Comparison of ENCODE assay signal across 13 cellular contexts in the genomic region with DNA sequence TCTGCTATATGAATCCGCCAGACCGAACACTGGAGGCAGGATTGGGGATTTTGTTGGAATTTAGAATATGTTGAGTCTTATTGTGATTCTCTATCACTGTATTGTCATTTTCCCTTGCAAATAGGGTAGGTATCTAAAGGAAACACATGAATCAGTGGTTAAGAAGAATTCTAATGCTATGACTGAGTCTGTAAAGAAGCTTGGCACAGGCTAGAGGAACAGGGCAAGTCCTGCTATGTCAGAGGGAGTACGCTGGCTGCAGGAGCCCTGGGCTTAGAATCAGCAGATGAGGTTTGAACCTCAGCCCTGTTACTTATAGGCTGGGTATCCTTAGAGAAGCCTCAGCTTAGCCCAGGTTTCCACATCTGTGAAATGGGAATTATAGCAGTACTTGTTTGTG.
DNase-seq lines count a peak whose midpoint lies in the region; ATAC-seq and TF ChIP-seq lines count a peak whose summit lies in the region.
"Had no signal": no experiment of that assay in that cellular context is flagged by ENCODE, and none has a peak within 500 bp of the region (broad histone marks: within the 10 kb centered on the region; RNA-seq: fewer than 3 reads in every experiment).

No MANE protein-coding gene starts in this region.

- H3K79me2 ChIP-seq in PC-3 (ENCODE audit: low read length), result no peaks in the 10 kb centered on the region

- no peak overlapping the region for H2AFZ ChIP-seq in PC-3 (ENCODE audit: low read length)

- H3K36me3 ChIP-seq in PC-3 (ENCODE audit: low read depth, low read length) (no peaks in the 10 kb centered on the region), ovary (no peaks in the 10 kb centered on the region)
- H3K36me3 ChIP-seq: HAP-1 had no signal

- peaks cover 4% of the 10 kb centered on the region; the same call in 1 of the 2 replicates for H3K4me1 ChIP-seq in PC-3 (ENCODE audit: insufficient read depth, low read length)
- H3K4me1 ChIP-seq in ovary (ENCODE audit: insufficient read depth), result no peaks in the 10 kb centered on the region
- H3K4me1 ChIP-seq: HAP-1 had no signal

- no peaks in the 10 kb centered on the region for H3K9me3 ChIP-seq in PC-3 (ENCODE audit: low read length)
- H3K9me3 ChIP-seq in ovary, result no peaks in the 10 kb centered on the region
- H3K9me3 ChIP-seq: HAP-1 had no signal

- no peak for TF ChIP-seq CTCF in PC-3 (conservative IDR thresholded peaks at IDR 0.05; ENCODE audit: low read depth, low read length)
- TF ChIP-seq CTCF in retinal pigment epithelial cell (conservative IDR thresholded peaks at IDR 0.05; ENCODE audit: low read depth, low read length), result no peak
- no peak for TF ChIP-seq CTCF in ovary (IDR thresholded peaks at IDR 0.05)

- no peaks in the 10 kb centered on the region for H4K20me1 ChIP-seq in PC-3 (ENCODE audit: low read length)

- POLR2A ChIA-PET in PC-3 (lab: Charles Lee; ENCODE audit: unreplicated experiment), result no interaction called here

- no peak overlapping the region for H3K4me2 ChIP-seq in PC-3 (ENCODE audit: low read length)

- no peaks in the 10 kb centered on the region for H3K9me2 ChIP-seq in PC-3 (replicated peaks; ENCODE audit: low read length)

- H3K27ac ChIP-seq in PC-3 (ENCODE audit: low read length) (no peak overlapping the region), epithelial cell of prostate (peak overlapping the region; percentile 93), ovary (no peak overlapping the region)

- H3K4me3 ChIP-seq in PC-3 (ENCODE audit: low read length) (no peak overlapping the region), retinal pigment epithelial cell (ENCODE audit: low read length) (no peak overlapping the region), ovary (no peak overlapping the region)
- H3K4me3 ChIP-seq: HAP-1 had no signal

- BruUV-seq in PC-3 (replicated peaks; lab: Mats Ljungman, UMichigan), result no TSS peak

- no peak overlapping the region for H3K9ac ChIP-seq in PC-3 (ENCODE audit: low read length)

- ATAC-seq in PC-3, result peak; percentile 81

- no peaks in the 10 kb centered on the region for H3F3A ChIP-seq in PC-3 (ENCODE audit: low read length, unreplicated experiment)

- no peaks in the 10 kb centered on the region for H3K27me3 ChIP-seq in PC-3 (ENCODE audit: low read length)
- no peaks in the 10 kb centered on the region for H3K27me3 ChIP-seq in ovary

- CTCF ChIA-PET in PC-3 (lab: Charles Lee), result no interaction called here

- WGBS in ovary, 3 donors, result 71 to 87% (median 85%) methylated on average over 3 of the region's 3 CpGs

- no peak for TF ChIP-seq EP300 in ovary (IDR thresholded peaks at IDR 0.05)

- TF ChIP-seq POLR2A in ovary (IDR thresholded peaks at IDR 0.05), result no peak

- intact Hi-C loops in PC-3 (cut with micrococcal nuclease), result no loop called here
- intact Hi-C loops in ovary (cut with DNase I), result no loop called here

- peak; percentile 71 for DNase-seq in GM04504 (ENCODE audit: low read depth)
- peak; percentile 48 for DNase-seq in PC-3
- peak; percentile 91 for DNase-seq in epithelial cell of prostate (ENCODE audit: low read depth, low spot score)
- DNase-seq in retinal pigment epithelial cell (ENCODE audit: low read depth), result peak; percentile 82
- DNase-seq in GDM1 (lab: John Stamatoyannopoulos, UW), result no peak
- no peak for DNase-seq in ovary
- no peak for DNase-seq in stimulated activated naive CD4-positive, alpha-beta T cell treated with Interleukin-2 at 50 U/mL for 16 hours (lab: John Stamatoyannopoulos, UW)
- DNase-seq in COLO829 (ENCODE audit: low spot score), result no peak
- DNase-seq: activated CD4-positive, alpha-beta T cell treated with anti-CD3 and anti-CD28 coated beads for 48 hours; mesendoderm; NCI-H187 treated with DMSO at 0.1 percent for 48 hours; RPMI8226 had no signal

Comparison
In these comparisons a context has a peak if more than half of its experiments do, and no peak if none do; other contexts are left out.
1. DNase-seq: peak in GM04504 (single experiment), PC-3 (single experiment), epithelial cell of prostate (single experiment) and retinal pigment epithelial cell (single experiment); none in GDM1 (single experiment), ovary (0 of 5), stimulated activated naive CD4-positive, alpha-beta T cell treated with Interleukin-2 at 50 U/mL for 16 hours (single experiment) and COLO829 (single experiment).